ENCODE assay signal across 8 cellular contexts in the genomic region with DNA sequence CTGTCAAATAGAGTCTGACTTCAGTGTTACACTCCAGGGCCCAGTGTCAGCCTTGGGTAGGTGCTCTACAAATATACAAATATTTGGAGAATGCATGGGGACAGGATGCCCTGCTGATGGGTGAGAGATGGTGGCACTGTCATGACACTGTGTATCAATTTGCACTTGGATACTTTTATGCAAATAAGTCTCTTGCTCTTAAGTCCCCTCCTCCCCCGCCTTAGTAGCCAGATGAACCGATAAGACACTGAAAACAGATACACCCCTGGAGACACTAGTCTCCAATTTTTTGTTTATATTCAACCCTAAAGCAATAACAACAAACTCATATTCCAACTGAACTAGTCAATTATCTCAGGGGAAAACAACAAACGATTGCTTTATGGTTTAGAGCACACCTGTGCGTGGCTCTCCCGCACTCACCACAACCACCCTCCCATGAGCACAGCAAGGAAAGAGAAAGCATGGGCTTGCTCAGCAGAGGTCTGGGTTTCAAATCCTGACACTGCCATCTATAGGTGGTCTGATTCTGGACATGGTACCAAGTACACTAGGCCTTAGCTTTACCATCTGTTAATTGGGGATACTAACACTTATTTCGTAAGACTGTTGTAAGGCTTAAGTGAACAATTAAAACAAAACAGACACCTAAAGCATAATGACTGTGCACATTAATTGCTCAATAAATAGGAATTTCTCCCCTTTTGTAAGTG. TPM values are rescaled to one million over a fixed set of nuclear protein-coding genes. Genes with fewer than 3 reads are reported as not detected.
A peak's percentile ranks its signal among the peaks of the same experiment; 100 is the strongest.
DNase-seq lines count a peak whose midpoint lies in the region; ATAC-seq and TF ChIP-seq lines count a peak whose summit lies in the region.

No MANE protein-coding gene starts in this region.

- 86% methylated on average over 6 of the region's 6 CpGs for WGBS in hepatocyte (ENCODE audit: low lambda C conversion rate, missing lambda C conversion rate)
- 94 to 96% methylated on average over 6 of the region's 6 CpGs for WGBS in heart right ventricle, 2 donors

- no peaks in the 10 kb centered on the region for H3K9me3 Mint-ChIP-seq in activated naive CD8-positive, alpha-beta T cell treated with anti-CD3 and anti-CD28 coated beads, Interleukin-2, amount 10 ng/mL, durations not matched to agents 7 days and 5 days

- peaks cover 14% of the 10 kb centered on the region for H3K4me1 Mint-ChIP-seq in activated naive CD8-positive, alpha-beta T cell treated with anti-CD3 and anti-CD28 coated beads, Interleukin-2, amount 10 ng/mL, durations not matched to agents 7 days and 5 days

- H3K27ac Mint-ChIP-seq in activated naive CD8-positive, alpha-beta T cell treated with anti-CD3 and anti-CD28 coated beads, Interleukin-2, amount 10 ng/mL, durations not matched to agents 7 days and 5 days = no peak overlapping the region

- no peaks in the 10 kb centered on the region for H3K4me1 ChIP-seq in DOHH2 (ENCODE audit: control insufficient read depth, low read length)
- no peaks in the 10 kb centered on the region for H3K4me1 ChIP-seq in hepatocyte (ENCODE audit: insufficient read depth)
- H3K4me1 ChIP-seq in heart right ventricle = peaks cover 0 to 14% (median 7%) of the 10 kb centered on the region in 9 donors

- H3K4me3 ChIP-seq in DOHH2 (ENCODE audit: low read length) (no peak overlapping the region), hepatocyte (no peak overlapping the region), heart right ventricle (no peak overlapping the region)

- POLR2A ChIA-PET in activated naive CD8-positive, alpha-beta T cell treated with anti-CD3 and anti-CD28 coated beads, Interleukin-2, amount 10 ng/mL, durations not matched to agents 7 days and 5 days (lab: Charles Lee) = interaction anchor here (0.7 kb wide), 1 partner anchor 295 kb away, joined by 3 read pairs; no protein-coding TSS in a partner anchor

- H3K79me2 ChIP-seq in DOHH2 (ENCODE audit: control insufficient read depth, low read length) (no peaks in the 10 kb centered on the region), hepatocyte (no peaks in the 10 kb centered on the region)

- H3K4me2 ChIP-seq in DOHH2 (ENCODE audit: low read length) = no peak overlapping the region
- H3K4me2 ChIP-seq in hepatocyte = no peak overlapping the region

- H3K27me3 Mint-ChIP-seq in activated naive CD8-positive, alpha-beta T cell treated with anti-CD3 and anti-CD28 coated beads, Interleukin-2, amount 10 ng/mL, durations not matched to agents 7 days and 5 days = no peaks in the 10 kb centered on the region

- H4K20me1 ChIP-seq in DOHH2 (ENCODE audit: control insufficient read depth, insufficient read depth, low read depth, low read length) = no peaks in the 10 kb centered on the region
- no peaks in the 10 kb centered on the region for H4K20me1 ChIP-seq in hepatocyte (ENCODE audit: insufficient read depth, poor library complexity, severe bottlenecking)

- H3K36me3 Mint-ChIP-seq in activated naive CD8-positive, alpha-beta T cell treated with anti-CD3 and anti-CD28 coated beads, Interleukin-2, amount 10 ng/mL, durations not matched to agents 7 days and 5 days = no peaks in the 10 kb centered on the region

- intact Hi-C loops in heart right ventricle (cut with DNase I) = no loop called here

- no peaks in the 10 kb centered on the region for H3F3A ChIP-seq in DOHH2 (ENCODE audit: control insufficient read depth, insufficient read depth)

- peak; percentile 30 for TF ChIP-seq CTCF in DOHH2 (IDR thresholded peaks at IDR 0.05; ENCODE audit: low read depth, low read length, poor library complexity, severe bottlenecking)
- no peak for TF ChIP-seq CTCF in hepatocyte (IDR thresholded peaks at IDR 0.05; ENCODE audit: poor library complexity)
- peak in 1 of 9 donors; percentile 32 for TF ChIP-seq CTCF in heart right ventricle (IDR thresholded peaks at IDR 0.05)

- H3K27ac ChIP-seq in DOHH2 (ENCODE audit: low read depth, low read length) (no peak overlapping the region), hepatocyte (no peak overlapping the region), heart right ventricle (no peak overlapping the region)

- H3K27me3 ChIP-seq in DOHH2 (ENCODE audit: control insufficient read depth, low read length) (peaks cover 6% of the 10 kb centered on the region), hepatocyte (peaks cover 5% of the 10 kb centered on the region), heart right ventricle (no peaks in the 10 kb centered on the region)

- no peak overlapping the region for H2AFZ ChIP-seq in hepatocyte

- ATAC-seq in GM19324 (IDR thresholded peaks at IDR 0.05; ENCODE audit: low FRiP score, unreplicated experiment) (peak; percentile 73), HG03520 (IDR thresholded peaks at IDR 0.05; ENCODE audit: unreplicated experiment) (peak; percentile 75), HG02623 (IDR thresholded peaks at IDR 0.05; ENCODE audit: unreplicated experiment) (no peak), HG02981 (IDR thresholded peaks at IDR 0.05; ENCODE audit: unreplicated experiment) (no peak), heart right ventricle (no peak)
- ATAC-seq in activated naive CD8-positive, alpha-beta T cell treated with anti-CD3 and anti-CD28 coated beads, Interleukin-2, amount 10 ng/mL, durations not matched to agents 7 days and 5 days (ENCODE audit: low read depth) = peak; percentile 90

- no peak overlapping the region for H3K4me3 Mint-ChIP-seq in activated naive CD8-positive, alpha-beta T cell treated with anti-CD3 and anti-CD28 coated beads, Interleukin-2, amount 10 ng/mL, durations not matched to agents 7 days and 5 days

- no peaks in the 10 kb centered on the region for H3K9me2 ChIP-seq in DOHH2 (replicated peaks; ENCODE audit: control insufficient read depth, low read length)
- no peaks in the 10 kb centered on the region for H3K9me2 ChIP-seq in hepatocyte (replicated peaks; ENCODE audit: insufficient read depth)

- no peaks in the 10 kb centered on the region for H3K9me3 ChIP-seq in DOHH2 (ENCODE audit: control insufficient read depth, insufficient read depth, low read length)
- H3K9me3 ChIP-seq in hepatocyte (ENCODE audit: low read depth) = no peaks in the 10 kb centered on the region
- no peaks in the 10 kb centered on the region for H3K9me3 ChIP-seq in heart right ventricle

- no peak for DNase-seq in activated naive CD8-positive, alpha-beta T cell treated with anti-CD3 and anti-CD28 coated beads, Interleukin-2, amount 10 ng/mL, durations not matched to agents 7 days and 5 days
- DNase-seq in hepatocyte (ENCODE audit: low spot score) = no peak
- DNase-seq in heart right ventricle = no peak

- no peaks in the 10 kb centered on the region for H3K36me3 ChIP-seq in DOHH2 (ENCODE audit: control insufficient read depth, low read length)
- no peaks in the 10 kb centered on the region for H3K36me3 ChIP-seq in hepatocyte (replicated peaks; ENCODE audit: insufficient read depth, low read depth)
- H3K36me3 ChIP-seq in heart right ventricle = no peaks in the 10 kb centered on the region

RNA-seq across cellular contexts. Expression of a gene that starts 50.3 kb away (rescaled TPM):
- total RNA-seq in activated naive CD8-positive, alpha-beta T cell treated with anti-CD3 and anti-CD28 coated beads, Interleukin-2, amount 10 ng/mL, durations not matched to agents 7 days and 5 days = 10 to 100 TPM; 10.1 to 10.7 TPM
- total RNA-seq in hepatocyte (0.57 and 2.3 TPM in 2 replicates), heart right ventricle (1 to 10 TPM; 3.8 to 7.5 (median 5.4) TPM)
- polyA plus RNA-seq in hepatocyte (4.0 and 5.9 TPM in 2 replicates), heart right ventricle (1 to 10 TPM; 2.6 to 4.5 TPM)

Comparison
In these comparisons a context has a peak if more than half of its experiments do, and no peak if none do; other contexts are left out.
1. ATAC-seq: peak in GM19324 (single experiment), HG03520 (single experiment) and activated naive CD8-positive, alpha-beta T cell treated with anti-CD3 and anti-CD28 coated beads, Interleukin-2, amount 10 ng/mL, durations not matched to agents 7 days and 5 days (single experiment); none in HG02623 (single experiment), HG02981 (single experiment) and heart right ventricle (0 of 8).